Comparison of ENCODE assay signal across 9 cellular contexts in the genomic region with DNA sequence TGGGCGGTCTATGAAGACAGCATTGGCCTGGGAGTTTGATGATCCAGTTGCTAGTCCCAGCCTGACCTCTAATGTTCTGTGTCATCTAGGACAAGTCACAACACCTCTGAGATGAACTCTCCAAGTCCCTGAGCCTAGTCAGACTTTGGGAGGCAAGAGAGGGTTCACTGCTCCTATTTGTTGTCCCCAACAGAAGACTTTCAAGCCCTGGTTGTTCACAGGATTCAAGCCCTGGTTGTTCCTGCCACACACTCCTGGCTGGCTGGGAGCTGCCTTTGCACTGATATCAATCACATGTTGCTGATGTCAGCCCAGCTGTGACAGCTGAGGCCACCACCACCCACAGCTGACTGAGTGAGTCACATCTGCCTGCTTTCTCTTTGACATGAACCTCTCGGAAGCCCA.
DNase-seq lines count a peak whose midpoint lies in the region; ATAC-seq and TF ChIP-seq lines count a peak whose summit lies in the region.
"Had no signal": no experiment of that assay in that cellular context is flagged by ENCODE, and none has a peak within 500 bp of the region (broad histone marks: within the 10 kb centered on the region; RNA-seq: fewer than 3 reads in every experiment).

No MANE protein-coding gene starts in this region.

- peak overlapping the region in 1 of 2 donors; percentile 51 for H3K27ac ChIP-seq in right atrium auricular region
- H3K27ac ChIP-seq: HL-60 had no signal

- H3K36me3 Mint-ChIP-seq in activated T-cell treated with anti-CD3 and anti-CD28 coated beads, Interleukin-2, amount 50 U/mL, for 4 hours (ENCODE audit: insufficient read depth), result no peaks in the 10 kb centered on the region

- no peaks in the 10 kb centered on the region for H3K36me3 ChIP-seq in right atrium auricular region

- peaks cover 17% of the 10 kb centered on the region for H3K4me1 Mint-ChIP-seq in activated T-cell treated with anti-CD3 and anti-CD28 coated beads, Interleukin-2, amount 50 U/mL, for 4 hours (ENCODE audit: low read depth)

- ATAC-seq in GM21737 (IDR thresholded peaks at IDR 0.05; ENCODE audit: unreplicated experiment), result peak; percentile 97
- ATAC-seq in activated T-cell treated with anti-CD3 and anti-CD28 coated beads, Interleukin-2, amount 50 U/mL, for 4 hours, result peak; percentile 97 to 99

- H3K9me3 ChIP-seq in right atrium auricular region, result no peaks in the 10 kb centered on the region

- H3K27me3 Mint-ChIP-seq in activated T-cell treated with anti-CD3 and anti-CD28 coated beads, Interleukin-2, amount 50 U/mL, for 4 hours (ENCODE audit: low read depth), result peaks cover 5% of the 10 kb centered on the region

- peak; percentile 24 for DNase-seq in GDM1 (lab: John Stamatoyannopoulos, UW)
- DNase-seq in NAMALWA (ENCODE audit: low spot score), result peak; percentile 57
- peak; percentile 43 for DNase-seq in activated T-cell treated with anti-CD3 and anti-CD28 coated beads, Interleukin-2, amount 50 U/mL, for 4 hours
- DNase-seq in right atrium auricular region (ENCODE audit: low spot score), result peak; percentile 84
- DNase-seq in stimulated activated CD4-positive, alpha-beta T cell treated with anti-CD3 and anti-CD28 coated beads, Interleukin-12 subunit alpha, Interleukin-12 subunit beta, amount 100 ng/mL, for 4 hours, result peak; percentile 35
- DNase-seq in ACHN, result no peak
- DNase-seq in DMS114 treated with DMSO at 0.1 percent for 48 hours (lab: John Stamatoyannopoulos, UW; ENCODE audit: unreplicated experiment), result no peak

- H3K4me3 ChIP-seq in right atrium auricular region, result no peak overlapping the region

- no peaks in the 10 kb centered on the region for H3K9me3 Mint-ChIP-seq in activated T-cell treated with anti-CD3 and anti-CD28 coated beads, Interleukin-2, amount 50 U/mL, for 4 hours

- in situ Hi-C loops in ACHN (cut with HindIII; ENCODE audit: low pct_ligation_motif_present, low pct_unique_long_range_greater_than_20kb, low sequenced_read_pairs), result no loop called here

- TF ChIP-seq CTCF in right atrium auricular region (IDR thresholded peaks at IDR 0.05), result no peak

- no peak overlapping the region for H3K4me3 Mint-ChIP-seq in activated T-cell treated with anti-CD3 and anti-CD28 coated beads, Interleukin-2, amount 50 U/mL, for 4 hours

- peaks cover 0 to 30% of the 10 kb centered on the region in 2 donors for H3K4me1 ChIP-seq in right atrium auricular region

- H3K27me3 ChIP-seq in right atrium auricular region, result no peaks in the 10 kb centered on the region

Comparison
In these comparisons a context has a peak if more than half of its experiments do, and no peak if none do; other contexts are left out.
1. DNase-seq: peak in GDM1 (single experiment), NAMALWA (single experiment), activated T-cell treated with anti-CD3 and anti-CD28 coated beads, Interleukin-2, amount 50 U/mL, for 4 hours (single experiment), right atrium auricular region (single experiment) and stimulated activated CD4-positive, alpha-beta T cell treated with anti-CD3 and anti-CD28 coated beads, Interleukin-12 subunit alpha, Interleukin-12 subunit beta, amount 100 ng/mL, for 4 hours (single experiment); none in ACHN (single experiment) and DMS114 treated with DMSO at 0.1 percent for 48 hours (single experiment).